Comparison of ENCODE assay signal across 8 cellular contexts in the genomic region with DNA sequence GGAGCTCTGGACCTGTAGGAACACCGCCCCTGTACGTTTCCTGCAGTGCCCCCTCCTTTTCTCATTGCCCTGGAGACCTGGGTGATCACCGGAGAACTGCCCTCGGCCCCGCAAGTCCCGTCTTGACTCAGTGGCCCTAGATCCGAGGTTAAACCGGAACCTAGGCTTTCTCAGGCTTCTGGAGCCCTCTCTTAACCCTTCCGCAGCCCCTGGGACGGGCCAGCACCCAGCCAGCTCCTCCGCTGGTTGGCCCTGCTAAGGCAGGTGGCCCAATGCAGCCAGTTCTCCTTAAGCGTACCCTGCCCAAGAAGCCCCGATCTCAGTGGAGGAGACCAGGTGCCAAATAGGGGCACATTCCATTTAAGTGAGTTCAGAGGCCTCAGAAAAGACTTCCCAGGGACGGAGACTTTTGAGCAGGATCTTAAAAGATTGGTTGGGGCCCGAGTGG. TPM values are rescaled to one million over a fixed set of nuclear protein-coding genes. Genes with fewer than 3 reads are reported as not detected.
DNase-seq lines count a peak whose midpoint lies in the region; ATAC-seq and TF ChIP-seq lines count a peak whose summit lies in the region.

No MANE protein-coding gene starts in this region.

- 0 out of 2 replicates have a peak, but pooled peaks cover 4% of the 10 kb centered on the region for H3K79me2 ChIP-seq in GM23248 (ENCODE audit: insufficient read depth)

- H3K9ac ChIP-seq in GM23248 (peak overlapping the region; percentile 93), NT2/D1 (ENCODE audit: insufficient read length, low read depth) (peak overlapping the region; percentile 93)

- DNase-seq in Daoy (ENCODE audit: low read depth): peak; percentile 51
- DNase-seq in GM23248: peak; percentile 62
- DNase-seq in NT2/D1 (ENCODE audit: low read depth, low spot score): peak; percentile 70
- DNase-seq in brain microvascular endothelial cell: no peak
- peak; percentile 79 for DNase-seq in iPS-NIHi7 (ENCODE audit: extremely low spot score)
- DNase-seq in stimulated activated CD4-positive, alpha-beta T cell treated with anti-CD3 and anti-CD28 coated beads, Interleukin-12 subunit alpha, Interleukin-12 subunit beta, amount 100 ng/mL, for 4 hours: peak; percentile 23
- no peak for DNase-seq in occipital lobe (lab: John Stamatoyannopoulos, UW)

- peak overlapping the region; percentile 72 for H3K4me2 ChIP-seq in GM23248 (ENCODE audit: unreplicated experiment)

- peak overlapping the region; percentile 68 for H3K27ac ChIP-seq in GM23248
- H3K27ac ChIP-seq in brain microvascular endothelial cell: no peak overlapping the region

- H2AFZ ChIP-seq in GM23248: peak overlapping the region; percentile 91

- H3K9me2 ChIP-seq in GM23248 (ENCODE audit: insufficient read depth): no peaks in the 10 kb centered on the region

- H3K36me3 ChIP-seq in GM23248 (ENCODE audit: low read depth) (no peaks in the 10 kb centered on the region), NT2/D1 (ENCODE audit: insufficient read depth, insufficient read length, low read length) (peaks cover 12% of the 10 kb centered on the region), brain microvascular endothelial cell (replicated peaks) (no peaks in the 10 kb centered on the region)

- H3K4me3 ChIP-seq in GM23248: peak overlapping the region; percentile 78
- H3K4me3 ChIP-seq in NT2/D1 (ENCODE audit: insufficient read length, low read depth): peak overlapping the region; percentile 64
- peak overlapping the region; percentile 61 for H3K4me3 ChIP-seq in brain microvascular endothelial cell (ENCODE audit: low read depth, low read length)

- ATAC-seq in HG02973 (IDR thresholded peaks at IDR 0.05; ENCODE audit: unreplicated experiment): no peak

- H3K4me1 ChIP-seq in GM23248 (ENCODE audit: insufficient read depth) (no peaks in the 10 kb centered on the region), NT2/D1 (ENCODE audit: insufficient read depth, insufficient read length) (peaks cover 8% of the 10 kb centered on the region)

- in situ Hi-C loops in GM23248 (cut with MboI): no loop called here
- in situ Hi-C loops in brain microvascular endothelial cell (cut with HindIII; ENCODE audit: low pct_ligation_motif_present, low sequenced_read_pairs): no loop called here

- H3K9me3 ChIP-seq in GM23248 (ENCODE audit: low read depth): no peaks in the 10 kb centered on the region
- no peaks in the 10 kb centered on the region for H3K9me3 ChIP-seq in NT2/D1 (ENCODE audit: insufficient read depth, low read length)

- no peak for TF ChIP-seq CTCF in brain microvascular endothelial cell (IDR thresholded peaks at IDR 0.05; ENCODE audit: low read depth, low read length, missing control alignments)

- H3K27me3 ChIP-seq in GM23248 (replicated peaks; ENCODE audit: insufficient read depth) (no peaks in the 10 kb centered on the region), NT2/D1 (ENCODE audit: insufficient read depth, insufficient read length) (no peaks in the 10 kb centered on the region), brain microvascular endothelial cell (replicated peaks) (no peaks in the 10 kb centered on the region)

- 8 to 11% methylated on average over 15 of the region's 15 CpGs for WGBS in GM23248 (ENCODE audit: low coverage in 1 of 2, low lambda C conversion rate in 2 of 2, missing lambda C conversion rate in 2 of 2), 2 experiments

- 0 out of 2 replicates have a peak, but pooled peaks cover 4% of the 10 kb centered on the region for H3F3A ChIP-seq in GM23248 (ENCODE audit: insufficient read depth)

- no peaks in the 10 kb centered on the region for H4K20me1 ChIP-seq in GM23248 (ENCODE audit: insufficient read depth)

RNA-seq across cellular contexts. Expression of a gene that starts 0.8 kb away (rescaled TPM):
- 4.3 and 9.7 TPM in 2 replicates for total RNA-seq in Daoy (2014; rRNA removed; shearing (Covaris generic))
- total RNA-seq in GM23248 (2014; rRNA removed; shearing (Covaris generic)): 19.7 and 28.0 TPM in 2 replicates
- polyA plus RNA-seq in GM23248 (2016; fragmentation: Nextera tagmentation; extraction: Ambion mirVana): 13.4 and 13.8 TPM in 2 replicates
- total RNA-seq in occipital lobe: 3.3 TPM

RNA-seq across cellular contexts. Expression of a gene that starts 16.0 kb away (rescaled TPM):
- not detected in 2 replicates for total RNA-seq in Daoy (2014; rRNA removed; shearing (Covaris generic))
- total RNA-seq in GM23248 (2014; rRNA removed; shearing (Covaris generic)): not detected in 2 replicates
- polyA plus RNA-seq in GM23248 (2016; fragmentation: Nextera tagmentation; extraction: Ambion mirVana): not detected in 2 replicates
- total RNA-seq in occipital lobe: not detected

RNA-seq across cellular contexts. Expression of a gene that starts 20.4 kb away (rescaled TPM):
- total RNA-seq in Daoy (2014; rRNA removed; shearing (Covaris generic)): not detected in 2 replicates
- not detected in 2 replicates for total RNA-seq in GM23248 (2014; rRNA removed; shearing (Covaris generic))
- 0.06 and 0.14 TPM in 2 replicates for polyA plus RNA-seq in GM23248 (2016; fragmentation: Nextera tagmentation; extraction: Ambion mirVana)
- 2.5 TPM for total RNA-seq in occipital lobe

RNA-seq across cellular contexts. Expression of a gene that starts 36.8 kb away (rescaled TPM):
- 7.3 and 11.1 TPM in 2 replicates for total RNA-seq in Daoy (2014; rRNA removed; shearing (Covaris generic))
- 7.8 and 8.6 TPM in 2 replicates for total RNA-seq in GM23248 (2014; rRNA removed; shearing (Covaris generic))
- polyA plus RNA-seq in GM23248 (2016; fragmentation: Nextera tagmentation; extraction: Ambion mirVana): 5.0 and 5.8 TPM in 2 replicates
- total RNA-seq in occipital lobe: 12.0 TPM

RNA-seq across cellular contexts. Expression of a gene that starts 47.9 kb away (rescaled TPM):
- total RNA-seq in Daoy (2014; rRNA removed; shearing (Covaris generic)): 14.4 and 28.8 TPM in 2 replicates
- 24.9 and 31.8 TPM in 2 replicates for total RNA-seq in GM23248 (2014; rRNA removed; shearing (Covaris generic))
- 8.3 and 9.1 TPM in 2 replicates for polyA plus RNA-seq in GM23248 (2016; fragmentation: Nextera tagmentation; extraction: Ambion mirVana)
- total RNA-seq in occipital lobe: 21.7 TPM

Comparison
In these comparisons a context has a peak if more than half of its experiments do, and no peak if none do; other contexts are left out.
1. DNase-seq: peak in Daoy (single experiment), GM23248 (single experiment), NT2/D1 (single experiment), iPS-NIHi7 (single experiment) and stimulated activated CD4-positive, alpha-beta T cell treated with anti-CD3 and anti-CD28 coated beads, Interleukin-12 subunit alpha, Interleukin-12 subunit beta, amount 100 ng/mL, for 4 hours (single experiment); none in brain microvascular endothelial cell (single experiment) and occipital lobe (single experiment).
2. Peak in every context shown above with its lines, with median percentiles within 50 percentile points of each other: H3K4me3 ChIP-seq.